1 cellular context compared by ENCODE assay signal in the genomic region with DNA sequence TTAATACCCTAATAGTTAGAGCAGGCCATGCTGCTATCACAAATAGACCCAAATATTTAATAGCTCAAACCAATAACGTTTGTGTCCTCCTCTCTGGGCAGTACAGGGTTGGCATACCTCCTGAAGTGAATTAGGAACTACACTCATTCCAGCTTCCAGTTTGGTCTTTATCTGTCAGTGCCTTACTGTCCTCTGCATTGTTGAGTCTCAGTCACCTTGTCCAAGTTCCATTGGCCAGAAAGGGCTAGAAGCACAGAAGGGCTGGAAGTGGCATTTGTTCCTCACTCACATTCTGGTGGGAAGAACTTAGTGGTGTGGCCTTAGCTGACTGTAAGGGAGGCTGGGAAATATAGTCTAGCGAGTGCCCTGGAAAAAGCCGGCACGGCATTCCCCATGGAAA.
TF ChIP-seq lines count a peak whose summit lies in the region.

No MANE protein-coding gene starts in this region.

TF ChIP-seq in GM23338, 12 proteins besides CTCF, POLR2A, EP300 and RAD21 (continued from another document):
- TF ChIP-seq, protein P1, sequence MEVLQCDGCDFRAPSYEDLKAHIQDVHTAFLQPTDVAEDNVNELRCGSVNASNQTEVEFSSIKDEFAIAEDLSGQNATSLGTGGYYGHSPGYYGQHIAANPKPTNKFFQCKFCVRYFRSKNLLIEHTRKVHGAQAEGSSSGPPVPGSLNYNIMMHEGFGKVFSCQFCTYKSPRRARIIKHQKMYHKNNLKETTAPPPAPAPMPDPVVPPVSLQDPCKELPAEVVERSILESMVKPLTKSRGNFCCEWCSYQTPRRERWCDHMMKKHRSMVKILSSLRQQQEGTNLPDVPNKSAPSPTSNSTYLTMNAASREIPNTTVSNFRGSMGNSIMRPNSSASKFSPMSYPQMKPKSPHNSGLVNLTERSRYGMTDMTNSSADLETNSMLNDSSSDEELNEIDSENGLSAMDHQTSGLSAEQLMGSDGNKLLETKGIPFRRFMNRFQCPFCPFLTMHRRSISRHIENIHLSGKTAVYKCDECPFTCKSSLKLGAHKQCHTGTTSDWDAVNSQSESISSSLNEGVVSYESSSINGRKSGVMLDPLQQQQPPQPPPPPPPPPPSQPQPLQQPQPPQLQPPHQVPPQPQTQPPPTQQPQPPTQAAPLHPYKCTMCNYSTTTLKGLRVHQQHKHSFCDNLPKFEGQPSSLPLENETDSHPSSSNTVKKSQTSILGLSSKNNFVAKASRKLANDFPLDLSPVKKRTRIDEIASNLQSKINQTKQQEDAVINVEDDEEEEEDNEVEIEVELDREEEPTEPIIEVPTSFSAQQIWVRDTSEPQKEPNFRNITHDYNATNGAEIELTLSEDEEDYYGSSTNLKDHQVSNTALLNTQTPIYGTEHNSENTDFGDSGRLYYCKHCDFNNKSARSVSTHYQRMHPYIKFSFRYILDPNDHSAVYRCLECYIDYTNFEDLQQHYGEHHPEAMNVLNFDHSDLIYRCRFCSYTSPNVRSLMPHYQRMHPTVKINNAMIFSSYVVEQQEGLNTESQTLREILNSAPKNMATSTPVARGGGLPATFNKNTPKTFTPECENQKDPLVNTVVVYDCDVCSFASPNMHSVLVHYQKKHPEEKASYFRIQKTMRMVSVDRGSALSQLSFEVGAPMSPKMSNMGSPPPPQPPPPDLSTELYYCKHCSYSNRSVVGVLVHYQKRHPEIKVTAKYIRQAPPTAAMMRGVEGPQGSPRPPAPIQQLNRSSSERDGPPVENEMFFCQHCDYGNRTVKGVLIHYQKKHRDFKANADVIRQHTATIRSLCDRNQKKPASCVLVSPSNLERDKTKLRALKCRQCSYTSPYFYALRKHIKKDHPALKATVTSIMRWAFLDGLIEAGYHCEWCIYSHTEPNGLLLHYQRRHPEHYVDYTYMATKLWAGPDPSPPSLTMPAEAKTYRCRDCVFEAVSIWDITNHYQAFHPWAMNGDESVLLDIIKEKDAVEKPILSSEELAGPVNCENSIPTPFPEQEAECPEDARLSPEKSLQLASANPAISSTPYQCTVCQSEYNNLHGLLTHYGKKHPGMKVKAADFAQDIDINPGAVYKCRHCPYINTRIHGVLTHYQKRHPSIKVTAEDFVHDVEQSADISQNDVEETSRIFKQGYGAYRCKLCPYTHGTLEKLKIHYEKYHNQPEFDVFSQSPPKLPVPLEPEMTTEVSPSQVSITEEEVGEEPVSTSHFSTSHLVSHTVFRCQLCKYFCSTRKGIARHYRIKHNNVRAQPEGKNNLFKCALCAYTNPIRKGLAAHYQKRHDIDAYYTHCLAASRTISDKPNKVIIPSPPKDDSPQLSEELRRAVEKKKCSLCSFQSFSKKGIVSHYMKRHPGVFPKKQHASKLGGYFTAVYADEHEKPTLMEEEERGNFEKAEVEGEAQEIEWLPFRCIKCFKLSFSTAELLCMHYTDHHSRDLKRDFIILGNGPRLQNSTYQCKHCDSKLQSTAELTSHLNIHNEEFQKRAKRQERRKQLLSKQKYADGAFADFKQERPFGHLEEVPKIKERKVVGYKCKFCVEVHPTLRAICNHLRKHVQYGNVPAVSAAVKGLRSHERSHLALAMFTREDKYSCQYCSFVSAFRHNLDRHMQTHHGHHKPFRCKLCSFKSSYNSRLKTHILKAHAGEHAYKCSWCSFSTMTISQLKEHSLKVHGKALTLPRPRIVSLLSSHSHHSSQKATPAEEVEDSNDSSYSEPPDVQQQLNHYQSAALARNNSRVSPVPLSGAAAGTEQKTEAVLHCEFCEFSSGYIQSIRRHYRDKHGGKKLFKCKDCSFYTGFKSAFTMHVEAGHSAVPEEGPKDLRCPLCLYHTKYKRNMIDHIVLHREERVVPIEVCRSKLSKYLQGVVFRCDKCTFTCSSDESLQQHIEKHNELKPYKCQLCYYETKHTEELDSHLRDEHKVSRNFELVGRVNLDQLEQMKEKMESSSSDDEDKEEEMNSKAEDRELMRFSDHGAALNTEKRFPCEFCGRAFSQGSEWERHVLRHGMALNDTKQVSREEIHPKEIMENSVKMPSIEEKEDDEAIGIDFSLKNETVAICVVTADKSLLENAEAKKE (CRISPR knock-in tag; IDR thresholded peaks at IDR 0.05) = no peak
- TF ChIP-seq ZNF114 (CRISPR knock-in tag; IDR thresholded peaks at IDR 0.05) (no peak), JUNB (IDR thresholded peaks at IDR 0.05; ENCODE audit: unreplicated experiment) (no peak), POLR2AphosphoS5 (IDR thresholded peaks at IDR 0.05; ENCODE audit: low read depth) (no peak), EZH2 (IDR thresholded peaks at IDR 0.05; ENCODE audit: low read depth, unreplicated experiment) (no peak), STAT1 (IDR thresholded peaks at IDR 0.05; ENCODE audit: unreplicated experiment) (no peak), ZNF331 (CRISPR knock-in tag; IDR thresholded peaks at IDR 0.05; ENCODE audit: low read depth) (no peak)
- TF ChIP-seq, protein P2, sequence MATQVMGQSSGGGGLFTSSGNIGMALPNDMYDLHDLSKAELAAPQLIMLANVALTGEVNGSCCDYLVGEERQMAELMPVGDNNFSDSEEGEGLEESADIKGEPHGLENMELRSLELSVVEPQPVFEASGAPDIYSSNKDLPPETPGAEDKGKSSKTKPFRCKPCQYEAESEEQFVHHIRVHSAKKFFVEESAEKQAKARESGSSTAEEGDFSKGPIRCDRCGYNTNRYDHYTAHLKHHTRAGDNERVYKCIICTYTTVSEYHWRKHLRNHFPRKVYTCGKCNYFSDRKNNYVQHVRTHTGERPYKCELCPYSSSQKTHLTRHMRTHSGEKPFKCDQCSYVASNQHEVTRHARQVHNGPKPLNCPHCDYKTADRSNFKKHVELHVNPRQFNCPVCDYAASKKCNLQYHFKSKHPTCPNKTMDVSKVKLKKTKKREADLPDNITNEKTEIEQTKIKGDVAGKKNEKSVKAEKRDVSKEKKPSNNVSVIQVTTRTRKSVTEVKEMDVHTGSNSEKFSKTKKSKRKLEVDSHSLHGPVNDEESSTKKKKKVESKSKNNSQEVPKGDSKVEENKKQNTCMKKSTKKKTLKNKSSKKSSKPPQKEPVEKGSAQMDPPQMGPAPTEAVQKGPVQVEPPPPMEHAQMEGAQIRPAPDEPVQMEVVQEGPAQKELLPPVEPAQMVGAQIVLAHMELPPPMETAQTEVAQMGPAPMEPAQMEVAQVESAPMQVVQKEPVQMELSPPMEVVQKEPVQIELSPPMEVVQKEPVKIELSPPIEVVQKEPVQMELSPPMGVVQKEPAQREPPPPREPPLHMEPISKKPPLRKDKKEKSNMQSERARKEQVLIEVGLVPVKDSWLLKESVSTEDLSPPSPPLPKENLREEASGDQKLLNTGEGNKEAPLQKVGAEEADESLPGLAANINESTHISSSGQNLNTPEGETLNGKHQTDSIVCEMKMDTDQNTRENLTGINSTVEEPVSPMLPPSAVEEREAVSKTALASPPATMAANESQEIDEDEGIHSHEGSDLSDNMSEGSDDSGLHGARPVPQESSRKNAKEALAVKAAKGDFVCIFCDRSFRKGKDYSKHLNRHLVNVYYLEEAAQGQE (IDR thresholded peaks at IDR 0.05; ENCODE audit: unreplicated experiment) = no peak
TF ChIP-seq in GM23338: peak in this region for 0.
